8 cellular contexts compared by ENCODE assay signal in the genomic region with DNA sequence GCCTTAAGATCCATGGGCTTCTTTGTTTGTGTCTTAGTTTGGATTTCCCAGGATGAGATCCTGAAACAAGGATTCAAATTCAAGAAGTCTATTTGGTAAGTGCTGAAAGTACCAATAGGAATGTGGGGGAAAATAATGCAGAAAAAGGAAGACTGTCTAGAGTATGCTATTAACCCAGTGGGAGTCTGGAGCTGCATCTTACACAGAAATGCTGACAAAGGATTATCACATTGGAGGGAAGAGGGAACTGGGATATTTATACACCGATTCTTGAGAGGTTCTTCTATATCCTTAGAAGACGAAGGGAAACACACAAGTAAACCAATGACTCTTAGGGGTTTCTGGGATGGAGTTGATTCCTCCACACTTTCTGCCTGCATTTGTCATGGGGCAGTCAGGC.
"Had no signal": no experiment of that assay in that cellular context is flagged by ENCODE, and none has a peak within 500 bp of the region (broad histone marks: within the 10 kb centered on the region; RNA-seq: fewer than 3 reads in every experiment).

No MANE protein-coding gene starts in this region.

- H2AFZ ChIP-seq: GM23248 had no signal

- H3K9ac ChIP-seq: GM23248 had no signal

- H3K4me3 ChIP-seq: GM23248, HAP-1 had no signal

- ATAC-seq: HCT116 had no signal

- H3K9me3 ChIP-seq: HAP-1 had no signal

- DNase-seq: GM23248, GOT3, H7, HFFc6, KG1 had no signal

- H3K27ac ChIP-seq: GM23248, HL-60 had no signal

- H3K36me3 ChIP-seq: HAP-1 had no signal
